In the genomic region with DNA sequence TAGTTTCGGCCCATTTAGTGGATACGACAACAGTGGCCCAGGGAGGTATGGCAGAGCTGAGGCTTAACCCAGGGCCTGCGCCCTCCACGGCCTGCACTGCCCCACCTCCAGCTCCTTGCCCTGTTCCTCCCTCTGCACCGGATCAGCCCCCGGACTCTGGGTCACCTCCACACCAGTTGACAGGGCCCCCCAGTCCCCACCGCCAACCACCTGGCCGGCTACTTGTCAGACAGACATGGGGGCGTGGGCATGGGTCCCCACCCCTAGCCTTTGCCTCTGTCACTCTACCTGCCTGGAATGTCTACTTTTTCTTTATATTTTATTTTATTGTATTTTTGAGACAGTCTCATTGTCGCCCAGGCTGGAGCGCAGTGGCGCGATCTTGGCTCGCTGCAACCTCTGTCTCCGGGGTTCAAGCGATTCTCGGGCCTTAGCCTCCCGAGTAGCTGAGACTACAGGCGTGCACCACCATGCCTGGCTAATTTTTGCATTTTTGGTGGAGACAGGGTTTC, we compare ENCODE assay signal across 1 cellular context.
TF ChIP-seq lines count a peak whose summit lies in the region.

No MANE protein-coding gene starts in this region.

TF ChIP-seq in GM12878, 131 proteins besides CTCF, POLR2A, EP300 and RAD21:
- TF ChIP-seq HDGF (IDR thresholded peaks at IDR 0.05), result peak; percentile 26; the same call in 1 of the 2 replicates
- no peak for TF ChIP-seq MEF2B (IDR thresholded peaks at IDR 0.05; ENCODE audit: partially characterized antibody, poor library complexity, severe bottlenecking)
- TF ChIP-seq, protein P1, sequence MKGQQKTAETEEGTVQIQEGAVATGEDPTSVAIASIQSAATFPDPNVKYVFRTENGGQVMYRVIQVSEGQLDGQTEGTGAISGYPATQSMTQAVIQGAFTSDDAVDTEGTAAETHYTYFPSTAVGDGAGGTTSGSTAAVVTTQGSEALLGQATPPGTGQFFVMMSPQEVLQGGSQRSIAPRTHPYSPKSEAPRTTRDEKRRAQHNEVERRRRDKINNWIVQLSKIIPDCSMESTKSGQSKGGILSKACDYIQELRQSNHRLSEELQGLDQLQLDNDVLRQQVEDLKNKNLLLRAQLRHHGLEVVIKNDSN (IDR thresholded peaks at IDR 0.05; ENCODE audit: borderline replicate concordance, extremely low read length, insufficient read depth, low read depth, low read length), result no peak
- TF ChIP-seq POLR2AphosphoS5 (IDR thresholded peaks at IDR 0.05; ENCODE audit: low read length), result peak; percentile 74
- no peak for TF ChIP-seq BCL11A (IDR thresholded peaks at IDR 0.05; ENCODE audit: low read depth, low read length)
- no peak for TF ChIP-seq CEBPB (IDR thresholded peaks at IDR 0.05; ENCODE audit: borderline replicate concordance in 1 of 2, low read depth in 2 of 2, low read length in 2 of 2)
- no peak for TF ChIP-seq ZNF274 (IDR thresholded peaks at IDR 0.05; ENCODE audit: insufficient read depth, insufficient read length)
- no peak for TF ChIP-seq MTA3 (IDR thresholded peaks at IDR 0.05; ENCODE audit: borderline replicate concordance, low read length)
- no peak for TF ChIP-seq STAT1 (conservative IDR thresholded peaks at IDR 0.05)
- no peak for TF ChIP-seq CREB1 (IDR thresholded peaks at IDR 0.05; ENCODE audit: low read depth)
- no peak for TF ChIP-seq NR2C2 (IDR thresholded peaks at IDR 0.05; ENCODE audit: borderline replicate concordance, control insufficient read depth, insufficient read length, low read depth)
- TF ChIP-seq, protein P2, sequence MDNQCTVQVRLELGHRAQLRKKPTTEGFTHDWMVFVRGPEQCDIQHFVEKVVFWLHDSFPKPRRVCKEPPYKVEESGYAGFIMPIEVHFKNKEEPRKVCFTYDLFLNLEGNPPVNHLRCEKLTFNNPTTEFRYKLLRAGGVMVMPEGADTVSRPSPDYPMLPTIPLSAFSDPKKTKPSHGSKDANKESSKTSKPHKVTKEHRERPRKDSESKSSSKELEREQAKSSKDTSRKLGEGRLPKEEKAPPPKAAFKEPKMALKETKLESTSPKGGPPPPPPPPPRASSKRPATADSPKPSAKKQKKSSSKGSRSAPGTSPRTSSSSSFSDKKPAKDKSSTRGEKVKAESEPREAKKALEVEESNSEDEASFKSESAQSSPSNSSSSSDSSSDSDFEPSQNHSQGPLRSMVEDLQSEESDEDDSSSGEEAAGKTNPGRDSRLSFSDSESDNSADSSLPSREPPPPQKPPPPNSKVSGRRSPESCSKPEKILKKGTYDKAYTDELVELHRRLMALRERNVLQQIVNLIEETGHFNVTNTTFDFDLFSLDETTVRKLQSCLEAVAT (IDR thresholded peaks at IDR 0.05), result peak; percentile 86
- TF ChIP-seq, protein P3, sequence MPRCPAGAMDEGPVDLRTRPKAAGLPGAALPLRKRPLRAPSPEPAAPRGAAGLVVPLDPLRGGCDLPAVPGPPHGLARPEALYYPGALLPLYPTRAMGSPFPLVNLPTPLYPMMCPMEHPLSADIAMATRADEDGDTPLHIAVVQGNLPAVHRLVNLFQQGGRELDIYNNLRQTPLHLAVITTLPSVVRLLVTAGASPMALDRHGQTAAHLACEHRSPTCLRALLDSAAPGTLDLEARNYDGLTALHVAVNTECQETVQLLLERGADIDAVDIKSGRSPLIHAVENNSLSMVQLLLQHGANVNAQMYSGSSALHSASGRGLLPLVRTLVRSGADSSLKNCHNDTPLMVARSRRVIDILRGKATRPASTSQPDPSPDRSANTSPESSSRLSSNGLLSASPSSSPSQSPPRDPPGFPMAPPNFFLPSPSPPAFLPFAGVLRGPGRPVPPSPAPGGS (IDR thresholded peaks at IDR 0.05; ENCODE audit: borderline replicate concordance, insufficient read depth, low read depth, low read length, poor library complexity, severe bottlenecking), result no peak
- TF ChIP-seq STAT3 (IDR thresholded peaks at IDR 0.05; ENCODE audit: low read depth, low read length), result no peak
- TF ChIP-seq, protein P4, sequence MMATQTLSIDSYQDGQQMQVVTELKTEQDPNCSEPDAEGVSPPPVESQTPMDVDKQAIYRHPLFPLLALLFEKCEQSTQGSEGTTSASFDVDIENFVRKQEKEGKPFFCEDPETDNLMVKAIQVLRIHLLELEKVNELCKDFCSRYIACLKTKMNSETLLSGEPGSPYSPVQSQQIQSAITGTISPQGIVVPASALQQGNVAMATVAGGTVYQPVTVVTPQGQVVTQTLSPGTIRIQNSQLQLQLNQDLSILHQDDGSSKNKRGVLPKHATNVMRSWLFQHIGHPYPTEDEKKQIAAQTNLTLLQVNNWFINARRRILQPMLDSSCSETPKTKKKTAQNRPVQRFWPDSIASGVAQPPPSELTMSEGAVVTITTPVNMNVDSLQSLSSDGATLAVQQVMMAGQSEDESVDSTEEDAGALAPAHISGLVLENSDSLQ (IDR thresholded peaks at IDR 0.05), result 0 out of 2 replicates have a peak, but pooled peaks have one; percentile 17
- no peak for TF ChIP-seq BCLAF1 (IDR thresholded peaks at IDR 0.05)
- no peak for TF ChIP-seq ETV6 (conservative IDR thresholded peaks at IDR 0.05 in 1 of 2, IDR thresholded peaks at IDR 0.05 in 1 of 2; ENCODE audit: borderline replicate concordance in 1 of 2, low read depth in 1 of 2)
- TF ChIP-seq RB1 (IDR thresholded peaks at IDR 0.05; ENCODE audit: borderline replicate concordance), result no peak
- no peak for TF ChIP-seq BRCA1 (IDR thresholded peaks at IDR 0.05; ENCODE audit: low read depth, low read length)
- TF ChIP-seq, protein P5, sequence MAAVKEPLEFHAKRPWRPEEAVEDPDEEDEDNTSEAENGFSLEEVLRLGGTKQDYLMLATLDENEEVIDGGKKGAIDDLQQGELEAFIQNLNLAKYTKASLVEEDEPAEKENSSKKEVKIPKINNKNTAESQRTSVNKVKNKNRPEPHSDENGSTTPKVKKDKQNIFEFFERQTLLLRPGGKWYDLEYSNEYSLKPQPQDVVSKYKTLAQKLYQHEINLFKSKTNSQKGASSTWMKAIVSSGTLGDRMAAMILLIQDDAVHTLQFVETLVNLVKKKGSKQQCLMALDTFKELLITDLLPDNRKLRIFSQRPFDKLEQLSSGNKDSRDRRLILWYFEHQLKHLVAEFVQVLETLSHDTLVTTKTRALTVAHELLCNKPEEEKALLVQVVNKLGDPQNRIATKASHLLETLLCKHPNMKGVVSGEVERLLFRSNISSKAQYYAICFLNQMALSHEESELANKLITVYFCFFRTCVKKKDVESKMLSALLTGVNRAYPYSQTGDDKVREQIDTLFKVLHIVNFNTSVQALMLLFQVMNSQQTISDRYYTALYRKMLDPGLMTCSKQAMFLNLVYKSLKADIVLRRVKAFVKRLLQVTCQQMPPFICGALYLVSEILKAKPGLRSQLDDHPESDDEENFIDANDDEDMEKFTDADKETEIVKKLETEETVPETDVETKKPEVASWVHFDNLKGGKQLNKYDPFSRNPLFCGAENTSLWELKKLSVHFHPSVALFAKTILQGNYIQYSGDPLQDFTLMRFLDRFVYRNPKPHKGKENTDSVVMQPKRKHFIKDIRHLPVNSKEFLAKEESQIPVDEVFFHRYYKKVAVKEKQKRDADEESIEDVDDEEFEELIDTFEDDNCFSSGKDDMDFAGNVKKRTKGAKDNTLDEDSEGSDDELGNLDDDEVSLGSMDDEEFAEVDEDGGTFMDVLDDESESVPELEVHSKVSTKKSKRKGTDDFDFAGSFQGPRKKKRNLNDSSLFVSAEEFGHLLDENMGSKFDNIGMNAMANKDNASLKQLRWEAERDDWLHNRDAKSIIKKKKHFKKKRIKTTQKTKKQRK (IDR thresholded peaks at IDR 0.05; ENCODE audit: low read depth, low read length), result no peak
- TF ChIP-seq TCF12 (IDR thresholded peaks at IDR 0.05; ENCODE audit: low read depth, low read length), result no peak
- TF ChIP-seq ZNF384 (IDR thresholded peaks at IDR 0.05; ENCODE audit: borderline replicate concordance, low read depth, low read length), result no peak
- no peak for TF ChIP-seq IKZF2 (IDR thresholded peaks at IDR 0.05)
- no peak for TF ChIP-seq YBX1 (IDR thresholded peaks at IDR 0.05)
- no peak for TF ChIP-seq KDM1A (IDR thresholded peaks at IDR 0.05; ENCODE audit: borderline replicate concordance)
- TF ChIP-seq NFIC (IDR thresholded peaks at IDR 0.05; ENCODE audit: low read depth, low read length), result no peak
- 0 out of 2 replicates have a peak, but pooled peaks have one; percentile 46 for TF ChIP-seq NBN (IDR thresholded peaks at IDR 0.05)
- no peak for TF ChIP-seq EGR1 (IDR thresholded peaks at IDR 0.05; ENCODE audit: borderline replicate concordance in 1 of 2, low read depth in 2 of 2, low read length in 2 of 2)
- TF ChIP-seq, protein P6, sequence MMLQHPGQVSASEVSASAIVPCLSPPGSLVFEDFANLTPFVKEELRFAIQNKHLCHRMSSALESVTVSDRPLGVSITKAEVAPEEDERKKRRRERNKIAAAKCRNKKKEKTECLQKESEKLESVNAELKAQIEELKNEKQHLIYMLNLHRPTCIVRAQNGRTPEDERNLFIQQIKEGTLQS (IDR thresholded peaks at IDR 0.05; ENCODE audit: borderline replicate concordance, extremely low read depth, low read depth, low read length), result no peak
- 0 out of 2 replicates have a peak, but pooled peaks have one; percentile 32 for TF ChIP-seq WRNIP1 (IDR thresholded peaks at IDR 0.05; ENCODE audit: borderline replicate concordance, low read depth, low read length)
- TF ChIP-seq GATAD2B (conservative IDR thresholded peaks at IDR 0.05; ENCODE audit: low read depth), result no peak
- TF ChIP-seq, protein P7, sequence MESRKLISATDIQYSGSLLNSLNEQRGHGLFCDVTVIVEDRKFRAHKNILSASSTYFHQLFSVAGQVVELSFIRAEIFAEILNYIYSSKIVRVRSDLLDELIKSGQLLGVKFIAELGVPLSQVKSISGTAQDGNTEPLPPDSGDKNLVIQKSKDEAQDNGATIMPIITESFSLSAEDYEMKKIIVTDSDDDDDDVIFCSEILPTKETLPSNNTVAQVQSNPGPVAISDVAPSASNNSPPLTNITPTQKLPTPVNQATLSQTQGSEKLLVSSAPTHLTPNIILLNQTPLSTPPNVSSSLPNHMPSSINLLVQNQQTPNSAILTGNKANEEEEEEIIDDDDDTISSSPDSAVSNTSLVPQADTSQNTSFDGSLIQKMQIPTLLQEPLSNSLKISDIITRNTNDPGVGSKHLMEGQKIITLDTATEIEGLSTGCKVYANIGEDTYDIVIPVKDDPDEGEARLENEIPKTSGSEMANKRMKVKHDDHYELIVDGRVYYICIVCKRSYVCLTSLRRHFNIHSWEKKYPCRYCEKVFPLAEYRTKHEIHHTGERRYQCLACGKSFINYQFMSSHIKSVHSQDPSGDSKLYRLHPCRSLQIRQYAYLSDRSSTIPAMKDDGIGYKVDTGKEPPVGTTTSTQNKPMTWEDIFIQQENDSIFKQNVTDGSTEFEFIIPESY (IDR thresholded peaks at IDR 0.05), result no peak
- no peak for TF ChIP-seq BACH1 (IDR thresholded peaks at IDR 0.05; ENCODE audit: borderline replicate concordance)
- no peak for TF ChIP-seq ZBED1 (IDR thresholded peaks at IDR 0.05; ENCODE audit: borderline replicate concordance)
- no peak for TF ChIP-seq FOXK2 (IDR thresholded peaks at IDR 0.05)
- no peak for TF ChIP-seq RCOR1 (conservative IDR thresholded peaks at IDR 0.05; ENCODE audit: low read depth, low read length)
TF ChIP-seq in GM12878: peak in this region for 6.
